26 cellular contexts compared by ENCODE assay signal in genomic region chr15:60708684-60709083, GRCh38.
A peak's percentile ranks its signal among the peaks of the same experiment; 100 is the strongest.
DNase-seq lines count a peak whose midpoint lies in the region; ATAC-seq and TF ChIP-seq lines count a peak whose summit lies in the region.
"Had no signal": no experiment of that assay in that cellular context is flagged by ENCODE, and none has a peak within 500 bp of the region (broad histone marks: within the 10 kb centered on the region; RNA-seq: fewer than 3 reads in every experiment).

No MANE protein-coding gene starts in this region.

- no peak for ATAC-seq in left cardiac atrium
- ATAC-seq: activated CD8-positive, alpha-beta T cell treated with anti-CD3 and anti-CD28 coated beads for 36 hours; body of pancreas; GM12878; WTC11 had no signal

- H3K79me2 ChIP-seq in Karpas-422 (ENCODE audit: low read length), result no peaks in the 10 kb centered on the region

- H3K27me3 ChIP-seq in Karpas-422 (ENCODE audit: low read length) (no peaks in the 10 kb centered on the region), brain microvascular endothelial cell (replicated peaks) (no peaks in the 10 kb centered on the region)
- H3K27me3 ChIP-seq: body of pancreas, Peyer's patch, right atrium auricular region had no signal

- H3K36me3 ChIP-seq in Karpas-422 (ENCODE audit: insufficient read depth, low read length) (no peaks in the 10 kb centered on the region), brain microvascular endothelial cell (replicated peaks) (no peaks in the 10 kb centered on the region)
- H3K36me3 ChIP-seq: Peyer's patch, right atrium auricular region had no signal

- H3K9me2 ChIP-seq in Karpas-422 (replicated peaks; ENCODE audit: insufficient read depth, low read length), result no peaks in the 10 kb centered on the region

- H3K9ac ChIP-seq in Karpas-422 (ENCODE audit: low read length), result no peak overlapping the region

- no peak overlapping the region for H3K4me2 ChIP-seq in Karpas-422 (ENCODE audit: low read depth, low read length, poor library complexity, severe bottlenecking)

- H4K20me1 ChIP-seq in Karpas-422 (ENCODE audit: insufficient read depth, low read depth, low read length), result no peaks in the 10 kb centered on the region

- H3K9me3 ChIP-seq in Karpas-422 (ENCODE audit: low read length), result no peaks in the 10 kb centered on the region
- H3K9me3 ChIP-seq: body of pancreas, Peyer's patch, right atrium auricular region had no signal

- H2AFZ ChIP-seq in Karpas-422 (ENCODE audit: low read length), result no peak overlapping the region

- DNase-seq in AG08395 (ENCODE audit: low spot score) (peak; percentile 8), Karpas-422 (peak; percentile 9), brain microvascular endothelial cell (peak; percentile 97), iris pigment epithelial cell (ENCODE audit: low read depth) (peak; percentile 99), left cardiac atrium (no peak), Kasumi-1 (lab: John Stamatoyannopoulos, UW) (no peak), superior temporal gyrus (ENCODE audit: extremely low spot score) (no peak)
- DNase-seq in stimulated activated CD4-positive, alpha-beta T cell treated with anti-CD3 and anti-CD28 coated beads, Interleukin-15, amount 100 ng/mL, for 24 hours, result no peak
- DNase-seq: activated CD8-positive, alpha-beta T cell treated with anti-CD3 and anti-CD28 coated beads for 36 hours; activated naive CD4-positive, alpha-beta T cell treated with anti-CD3 and anti-CD28 coated beads, Interleukin-2, amount 50 U/mL, for 16 hours; body of pancreas; CD4-positive, CD25-positive, alpha-beta regulatory T cell; foreskin melanocyte; hypothalamus; KG1; NCI-H1048; NCI-H2029; NCI-H446; NK-92 treated with Interleukin-12 subunit alpha and Interleukin-12 subunit beta, amount 100 ng/mL, for 24 hours; nucleus accumbens; Peyer's patch; substantia nigra had no signal

- H3K4me3 ChIP-seq in Karpas-422 (ENCODE audit: low read length) (no peak overlapping the region), brain microvascular endothelial cell (ENCODE audit: low read depth, low read length) (no peak overlapping the region)
- H3K4me3 ChIP-seq: body of pancreas, GM12878, Peyer's patch, right atrium auricular region, SK-N-MC had no signal

- H3K27ac ChIP-seq in Karpas-422 (ENCODE audit: low read length) (no peak overlapping the region), brain microvascular endothelial cell (peak overlapping the region; percentile 66)
- H3K27ac ChIP-seq: body of pancreas, right atrium auricular region, SK-N-MC had no signal

- no peaks in the 10 kb centered on the region for H3K4me1 ChIP-seq in Karpas-422 (ENCODE audit: low read length)
- H3K4me1 ChIP-seq: Peyer's patch had no signal

- no peak for TF ChIP-seq CTCF in brain microvascular endothelial cell (IDR thresholded peaks at IDR 0.05; ENCODE audit: low read depth, low read length, missing control alignments)

- in situ Hi-C loops in brain microvascular endothelial cell (cut with HindIII; ENCODE audit: low pct_ligation_motif_present, low sequenced_read_pairs), result no loop called here

- intact Hi-C loops in left cardiac atrium (cut with DNase I), result no loop called here

Comparison
In these comparisons a context has a peak if more than half of its experiments do, and no peak if none do; other contexts are left out.
1. DNase-seq: peak in AG08395 (single experiment), Karpas-422 (single experiment), brain microvascular endothelial cell (single experiment) and iris pigment epithelial cell (single experiment); none in left cardiac atrium (single experiment), stimulated activated CD4-positive, alpha-beta T cell treated with anti-CD3 and anti-CD28 coated beads, Interleukin-15, amount 100 ng/mL, for 24 hours (single experiment), Kasumi-1 (0 of 2) and superior temporal gyrus (single experiment).